Comparison of ENCODE assay signal across 13 cellular contexts in the genomic region with DNA sequence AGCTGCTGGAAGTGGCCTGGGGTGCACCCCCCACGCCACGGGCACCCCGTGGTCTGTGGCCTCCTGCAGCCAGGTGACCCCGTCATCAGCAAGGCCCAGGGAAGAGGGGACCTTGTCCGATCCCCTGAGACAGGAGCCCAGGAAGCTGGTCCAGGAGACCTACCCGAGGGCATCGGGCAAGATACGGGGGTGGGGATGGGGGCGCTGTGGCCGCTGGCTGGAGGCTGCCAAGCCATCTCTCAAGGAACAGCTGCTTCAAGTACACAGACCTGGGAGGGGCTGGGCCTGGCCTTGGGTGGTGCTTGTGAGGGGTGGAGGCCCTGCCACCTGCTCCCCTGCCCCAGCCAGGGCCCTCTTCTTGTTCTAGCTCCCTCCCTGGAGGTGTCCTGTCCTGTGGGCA.
DNase-seq lines count a peak whose midpoint lies in the region; TF ChIP-seq lines count a peak whose summit lies in the region.
"Had no signal": no experiment of that assay in that cellular context is flagged by ENCODE, and none has a peak within 500 bp of the region (broad histone marks: within the 10 kb centered on the region; RNA-seq: fewer than 3 reads in every experiment).

No MANE protein-coding gene starts in this region.

- H3K23ac ChIP-seq in neuronal stem cell (ENCODE audit: low read depth, low read length, poor library complexity): peak overlapping the region; percentile 80

- H3K4me3 ChIP-seq in HEK293 (ENCODE audit: low read depth, low read length): no peak overlapping the region
- no peak overlapping the region for H3K4me3 ChIP-seq in neuronal stem cell (ENCODE audit: low read length in 2 of 2)

- H4K8ac ChIP-seq in neuronal stem cell (ENCODE audit: low read depth, low read length): no peak overlapping the region

- no peak overlapping the region for H2AFZ ChIP-seq in neuronal stem cell (ENCODE audit: low read length)

- no peak overlapping the region for H2BK12ac ChIP-seq in neuronal stem cell (ENCODE audit: low read length)

- peak overlapping the region; percentile 82 for H3K14ac ChIP-seq in neuronal stem cell (ENCODE audit: low read length)

- WGBS in neuronal stem cell (ENCODE audit: extremely low coverage in 2 of 2, insufficient read length in 2 of 2, insufficient replicate concordance in 1 of 2), 2 donors: no CpG with 5 or more reads among the region's 10 CpGs

- H3K36me3 ChIP-seq in HEK293 (ENCODE audit: control insufficient read depth in 2 of 2, insufficient read depth in 1 of 2, low read length in 2 of 2) (no peaks in the 10 kb centered on the region), neuronal stem cell (replicated peaks in 1 of 2; ENCODE audit: control insufficient read depth in 2 of 2, insufficient read depth in 2 of 2, low read length in 2 of 2) (no peaks in the 10 kb centered on the region)

- H3K27ac ChIP-seq in HEK293 (ENCODE audit: extremely low read depth, low read depth, low read length): no peak overlapping the region
- H3K27ac ChIP-seq in neuronal stem cell (replicated peaks; ENCODE audit: low read length): no peak overlapping the region
- H3K27ac ChIP-seq: C4-2B had no signal

- CTCF ChIA-PET in HEK293 (lab: Yijun Ruan, JAX): interaction anchor here (0.6 to 0.9 kb wide), 3 partner anchors 9 to 148 kb away, joined by 3 to 5 read pairs (median 3); no protein-coding TSS in a partner anchor

- H3K9ac ChIP-seq in neuronal stem cell (ENCODE audit: low read depth, low read length, poor library complexity): no peak overlapping the region

- no peak overlapping the region for H3K4me2 ChIP-seq in neuronal stem cell (ENCODE audit: insufficient read depth, low read length, poor library complexity, severe bottlenecking)

- no peak overlapping the region for H3K4ac ChIP-seq in neuronal stem cell (ENCODE audit: low read length)

- H3K27me3 ChIP-seq in neuronal stem cell (ENCODE audit: control insufficient read depth in 3 of 3, insufficient read depth in 3 of 3, low read depth in 1 of 3, low read length in 3 of 3): no peaks in the 10 kb centered on the region

- H4K91ac ChIP-seq in neuronal stem cell (ENCODE audit: low read depth, low read length, poor library complexity): no peak overlapping the region

- peak overlapping the region; percentile 71 for H3K18ac ChIP-seq in neuronal stem cell (ENCODE audit: low read length)

- peak overlapping the region; percentile 1 for H2BK15ac ChIP-seq in neuronal stem cell (ENCODE audit: low read length)

- no peak for TF ChIP-seq CTCF in HEK293 (tag by site-specific recombination; IDR thresholded peaks at IDR 0.05)

- DNase-seq in NCI-H146 (lab: John Stamatoyannopoulos, UW) (peak; percentile 32), NCI-H146 treated with DMSO at 0.1 percent for 48 hours (lab: John Stamatoyannopoulos, UW; ENCODE audit: unreplicated experiment) (no peak), NCI-H69 (lab: John Stamatoyannopoulos, UW) (peak; percentile 37), neuronal stem cell (ENCODE audit: low spot score) (no peak), ACHN (no peak)
- no peak for DNase-seq in activated CD4-positive, CD25-positive, alpha-beta regulatory T cell treated with anti-CD3 and anti-CD28 coated beads, Interleukin-2, amount 50 U/mL, for 72 hours
- no peak for DNase-seq in stimulated activated CD4-positive, alpha-beta T cell treated with anti-CD3 and anti-CD28 coated beads, Interleukin-2, amount 100 ng/mL, for 24 hours
- DNase-seq: 8988T; CD4-positive, alpha-beta memory T cell; DND-41; EL had no signal

- peak overlapping the region; percentile 93 for H2AK5ac ChIP-seq in neuronal stem cell (ENCODE audit: low read depth, low read length)

- peaks cover 2% of the 10 kb centered on the region for H3K79me1 ChIP-seq in neuronal stem cell (ENCODE audit: low read depth, low read length)

- no peaks in the 10 kb centered on the region for H3K9me3 ChIP-seq in HEK293 (ENCODE audit: control insufficient read depth, insufficient read depth, low read depth, low read length)
- no peaks in the 10 kb centered on the region for H3K9me3 ChIP-seq in neuronal stem cell (replicated peaks in 1 of 2; ENCODE audit: control insufficient read depth in 2 of 2, insufficient read depth in 1 of 2, low read depth in 1 of 2, low read length in 2 of 2)

- H3K4me1 ChIP-seq in HEK293 (ENCODE audit: control insufficient read depth, insufficient read depth, low read length) (no peaks in the 10 kb centered on the region), neuronal stem cell (ENCODE audit: control insufficient read depth in 2 of 2, insufficient read depth in 1 of 2, low read depth in 1 of 2, low read length in 2 of 2) (no peaks in the 10 kb centered on the region)

- POLR2A ChIA-PET in HEK293 (lab: Yijun Ruan, JAX): no interaction called here

- H2BK5ac ChIP-seq in neuronal stem cell (ENCODE audit: low read length): peak overlapping the region; percentile 66

- H2BK120ac ChIP-seq in neuronal stem cell (ENCODE audit: low read depth, low read length): no peak overlapping the region

- in situ Hi-C loops in ACHN (cut with HindIII; ENCODE audit: low pct_ligation_motif_present, low pct_unique_long_range_greater_than_20kb, low sequenced_read_pairs): no loop called here

TF ChIP-seq in HEK293, 187 proteins besides CTCF, POLR2A, EP300 and RAD21:
- peak; percentile 18; the same call in 1 of the 2 replicates for TF ChIP-seq KLF1 (tag by site-specific recombination; IDR thresholded peaks at IDR 0.05)
- TF ChIP-seq TCF7L2 (IDR thresholded peaks at IDR 0.05; ENCODE audit: borderline replicate concordance, low read depth, low read length): no peak

Comparison
In these comparisons a context has a peak if more than half of its experiments do, and no peak if none do; other contexts are left out.
1. DNase-seq: peak in NCI-H146 (single experiment) and NCI-H69 (single experiment); none in NCI-H146 treated with DMSO at 0.1 percent for 48 hours (single experiment), neuronal stem cell (single experiment), activated CD4-positive, CD25-positive, alpha-beta regulatory T cell treated with anti-CD3 and anti-CD28 coated beads, Interleukin-2, amount 50 U/mL, for 72 hours (single experiment), ACHN (single experiment) and stimulated activated CD4-positive, alpha-beta T cell treated with anti-CD3 and anti-CD28 coated beads, Interleukin-2, amount 100 ng/mL, for 24 hours (0 of 2).